9 cellular contexts compared by ENCODE assay signal in the genomic region with DNA sequence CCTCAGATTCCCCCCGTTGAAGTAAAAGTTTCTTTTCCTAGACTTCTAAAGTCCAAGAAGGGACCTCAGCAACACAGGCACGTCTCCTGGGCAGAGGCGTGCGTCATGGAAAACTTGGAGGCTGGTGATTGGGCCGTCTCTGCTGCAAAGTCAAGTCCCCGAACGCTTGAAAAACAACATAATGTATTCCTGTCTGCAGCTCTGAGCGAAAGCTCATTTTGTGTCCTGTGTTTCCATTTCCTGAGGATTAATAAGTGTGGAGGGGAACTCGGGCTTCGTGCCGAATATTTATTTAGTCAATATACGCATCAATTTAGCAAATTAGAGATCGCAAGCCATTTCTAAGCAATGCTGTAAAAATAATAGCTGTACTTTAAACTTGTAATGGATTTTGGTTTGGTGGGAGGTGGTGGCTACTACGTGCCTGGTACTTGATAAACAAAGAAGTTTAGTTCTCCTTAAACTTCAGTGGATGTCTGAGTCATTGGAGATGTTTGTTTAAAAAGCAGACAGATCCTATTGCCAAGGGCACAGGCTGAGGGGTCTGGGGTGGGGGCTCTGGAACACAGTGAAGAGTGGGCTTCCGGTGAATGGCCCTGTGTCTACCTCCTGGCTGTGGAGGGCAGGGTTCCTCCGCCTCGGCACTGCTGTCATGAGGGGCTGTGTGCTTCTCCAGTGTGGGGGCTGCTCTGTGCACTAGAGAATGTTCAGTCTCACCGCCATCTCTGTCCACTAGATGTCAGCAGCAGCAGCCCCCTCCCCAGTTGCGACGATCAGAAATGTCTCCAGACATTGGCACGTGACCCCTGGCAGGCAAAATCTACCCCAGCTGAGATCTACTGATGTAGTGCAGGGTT. TPM values are rescaled to one million over a fixed set of nuclear protein-coding genes. Genes with fewer than 3 reads are reported as not detected.
DNase-seq lines count a peak whose midpoint lies in the region; ATAC-seq, FAIRE-seq and TF ChIP-seq lines count a peak whose summit lies in the region.
"Had no signal": no experiment of that assay in that cellular context is flagged by ENCODE, and none has a peak within 500 bp of the region (broad histone marks: within the 10 kb centered on the region; RNA-seq: fewer than 3 reads in every experiment).

No MANE protein-coding gene starts in this region.

- H3K9ac ChIP-seq in kidney (ENCODE audit: low read length in 2 of 2) = peak overlapping the region; percentile 20 to 78

- 13 to 19% methylated on average over 17 to 21 of the region's 21 CpGs for WGBS in tibial nerve, 2 donors

- H3K27me3 ChIP-seq in ascending aorta (no peaks in the 10 kb centered on the region), tibial nerve (peaks cover 0 to 66% of the 10 kb centered on the region in 2 donors)

- H3K27ac ChIP-seq in ascending aorta = peak overlapping the region; percentile 82 to 83
- H3K27ac ChIP-seq in kidney (ENCODE audit: low read depth in 2 of 2, low read length in 2 of 2) = peak overlapping the region; percentile 94 to 97
- peak overlapping the region; percentile 5 to 76 (median 49) for H3K27ac ChIP-seq in tibial nerve

- ATAC-seq in HG03159 (IDR thresholded peaks at IDR 0.05; ENCODE audit: unreplicated experiment) = no peak

- H3K4me1 ChIP-seq in ascending aorta (peaks cover 0 to 23% of the 10 kb centered on the region in 2 donors), kidney (ENCODE audit: control insufficient read depth in 1 of 2, insufficient read depth in 1 of 2, low read depth in 1 of 2, low read length in 2 of 2) (peaks cover 63 to 69% of the 10 kb centered on the region in 2 donors), tibial nerve (peaks cover 0 to 28% (median 3%) of the 10 kb centered on the region in 4 donors)

- no peak; the same call in 1 of the 2 replicates for TF ChIP-seq RAD21 in Ishikawa (IDR thresholded peaks at IDR 0.05; ENCODE audit: low read depth)

- DNase-seq in ascending aorta (ENCODE audit: low spot score in 2 of 2) = peak; percentile 31 to 87
- peak; percentile 92 for DNase-seq in kidney
- peak in 1 of 2 donors; percentile 79 for DNase-seq in tibial nerve (ENCODE audit: low spot score in 2 of 2)
- no peak for DNase-seq in NCI-H2196 treated with DMSO at 0.1 percent for 48 hours (lab: John Stamatoyannopoulos, UW; ENCODE audit: unreplicated experiment)
- DNase-seq in GDM1 (lab: John Stamatoyannopoulos, UW) = no peak
- DNase-seq: NCI-H446 had no signal

- no peak for TF ChIP-seq EP300 in Ishikawa (IDR thresholded peaks at IDR 0.05; ENCODE audit: borderline replicate concordance)
- TF ChIP-seq EP300 in tibial nerve (IDR thresholded peaks at IDR 0.05) = peak in 1 of 2 donors; percentile 35

- FAIRE-seq in kidney (lab: Jason Lieb, UNC) = peak; percentile 77

- TF ChIP-seq CTCF in ascending aorta (IDR thresholded peaks at IDR 0.05) (peak; percentile 6 to 47 (median 43)), kidney (IDR thresholded peaks at IDR 0.05; ENCODE audit: borderline replicate concordance, extremely low read depth, insufficient read depth) (peak; percentile 23), tibial nerve (IDR thresholded peaks at IDR 0.05) (peak in 1 of 5 experiments; percentile 21)

- H3K36me3 ChIP-seq in ascending aorta (no peaks in the 10 kb centered on the region), kidney (ENCODE audit: control insufficient read depth in 1 of 2, insufficient read depth in 2 of 2, low read length in 2 of 2) (no peaks in the 10 kb centered on the region), tibial nerve (no peaks in the 10 kb centered on the region)

- H3K9me3 ChIP-seq in ascending aorta (no peaks in the 10 kb centered on the region), kidney (ENCODE audit: control insufficient read depth in 1 of 2, low read length in 2 of 2) (no peaks in the 10 kb centered on the region), tibial nerve (peaks cover 0 to 5% (median 0%) of the 10 kb centered on the region in 4 donors)

- H3K4me3 ChIP-seq in ascending aorta (peak overlapping the region; percentile 45 to 47), kidney (ENCODE audit: low read length in 2 of 2) (peak overlapping the region in 1 of 2 donors; percentile 24), tibial nerve (peak overlapping the region in 1 of 4 donors; percentile 2)
- H3K4me3 ChIP-seq: lung had no signal

- TF ChIP-seq POLR2A in tibial nerve (IDR thresholded peaks at IDR 0.05) = no peak

- intact Hi-C loops in ascending aorta (cut with DNase I) = loop anchor here (2.0 to 5.0 kb wide), 2 partner anchors 190 to 806 kb away; partner anchors contain the start of genes RBM38 and VAPB
- intact Hi-C loops in kidney (cut with DNase I) = no loop called here

TF ChIP-seq in Ishikawa, 13 proteins besides CTCF, POLR2A, EP300 and RAD21:
- TF ChIP-seq USF1 (IDR thresholded peaks at IDR 0.05) = peak; percentile 55
- no peak for TF ChIP-seq TCF12 (IDR thresholded peaks at IDR 0.05; ENCODE audit: low read depth)

RNA-seq across cellular contexts. Expression of gene PCK1, which starts 21.8 kb away (rescaled TPM):
- 7.7 TPM for total RNA-seq in ascending aorta
- total RNA-seq in kidney = 29.7 TPM
- polyA plus RNA-seq in kidney (ENCODE audit: insufficient read depth, low read depth, low replicate concordance) = 551 TPM
- 100 to 1,000 TPM in 1 of 4 donors, 10 to 100 TPM in 3; 16.1 to 131 (median 65.2) TPM for total RNA-seq in tibial nerve

RNA-seq across cellular contexts. Expression of gene ZBP1, which starts 37.6 kb away (rescaled TPM):
- total RNA-seq in ascending aorta = not detected
- total RNA-seq in kidney = 3.7 TPM
- polyA plus RNA-seq in kidney (ENCODE audit: insufficient read depth, low read depth, low replicate concordance) = not detected
- 1 to 10 TPM in 1 of 4 donors, under 1 TPM in 1, not detected in 2; 0.78 to 3.6 TPM for total RNA-seq in tibial nerve

RNA-seq across cellular contexts. Expression of gene CTCFL, which starts 57.7 kb away (rescaled TPM):
- total RNA-seq in ascending aorta (not detected), kidney (not detected), tibial nerve (not detected)
- not detected for polyA plus RNA-seq in kidney (ENCODE audit: insufficient read depth, low read depth, low replicate concordance)
- total RNA-seq: lung had no signal

Comparison
In these comparisons a context has a peak if more than half of its experiments do, and no peak if none do; other contexts are left out.
1. DNase-seq: peak in ascending aorta (2 of 2) and kidney (single experiment); none in NCI-H2196 treated with DMSO at 0.1 percent for 48 hours (single experiment) and GDM1 (single experiment).
2. Peak in every context shown above with its lines, with median percentiles within 50 percentile points of each other: H3K27ac ChIP-seq.